Comparison of ENCODE assay signal across 2 cellular contexts in the genomic region with DNA sequence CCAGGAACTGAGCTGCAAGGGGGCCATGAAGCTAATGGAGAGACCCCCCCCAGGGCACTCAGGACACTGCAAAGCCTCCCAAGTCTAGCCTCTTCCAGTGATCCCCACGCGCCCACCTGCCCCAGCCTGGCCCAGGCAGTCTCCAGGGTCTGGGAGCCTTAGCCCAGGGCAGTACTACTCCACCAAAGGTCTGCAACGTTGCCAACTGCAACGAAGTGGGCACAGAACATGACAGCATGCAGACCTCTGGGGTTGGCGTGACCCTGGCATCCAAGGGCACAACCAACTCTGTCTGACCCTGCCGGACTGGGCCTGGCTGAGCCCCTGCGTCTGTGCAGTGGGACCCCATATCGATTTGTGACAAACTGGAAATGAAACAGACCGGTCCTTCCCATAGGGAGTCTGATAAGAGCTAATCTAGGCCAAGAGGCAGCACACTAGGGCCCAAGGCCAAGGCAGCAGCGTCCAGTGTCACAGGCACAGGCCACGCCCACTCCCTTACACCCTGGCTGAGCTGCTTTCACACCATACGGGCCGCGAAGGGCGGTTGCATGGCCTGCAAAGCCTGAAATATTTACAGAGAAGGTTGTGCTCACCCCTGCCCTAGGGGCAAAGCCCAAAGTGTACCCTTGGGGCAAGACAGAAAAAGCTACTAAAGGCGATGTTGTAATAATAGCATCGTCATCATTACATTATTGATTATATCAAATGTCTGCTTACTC.
A peak's percentile ranks its signal among the peaks of the same experiment; 100 is the strongest.
TF ChIP-seq lines count a peak whose summit lies in the region.

No MANE protein-coding gene starts in this region.

TF ChIP-seq in H1, 55 proteins besides CTCF, POLR2A, EP300 and RAD21:
- TF ChIP-seq JUND (IDR thresholded peaks at IDR 0.05; ENCODE audit: low read length) (no peak), GTF2F1 (IDR thresholded peaks at IDR 0.05; ENCODE audit: borderline replicate concordance, low read depth, low read length) (no peak), SP4 (IDR thresholded peaks at IDR 0.05; ENCODE audit: low read length) (no peak), ASH2L (IDR thresholded peaks at IDR 0.05; ENCODE audit: low read length) (no peak), KDM1A (IDR thresholded peaks at IDR 0.05; ENCODE audit: borderline replicate concordance, low read length) (no peak), CBX8 (IDR thresholded peaks at IDR 0.05; ENCODE audit: borderline replicate concordance, low read depth, low read length) (no peak), SUZ12 (IDR thresholded peaks at IDR 0.05; ENCODE audit: low read length) (no peak), PHF8 (conservative IDR thresholded peaks at IDR 0.05; ENCODE audit: low read depth, low read length) (no peak), CREB1 (IDR thresholded peaks at IDR 0.05) (no peak), SIN3A (conservative IDR thresholded peaks at IDR 0.05 in 1 of 2, IDR thresholded peaks at IDR 0.05 in 1 of 2; ENCODE audit: low read depth in 1 of 2, low read length in 2 of 2) (no peak), FOSL1 (IDR thresholded peaks at IDR 0.05; ENCODE audit: insufficient read depth, low read depth, low read length) (no peak), RNF2 (IDR thresholded peaks at IDR 0.05; ENCODE audit: borderline replicate concordance, low read depth, low read length, missing control alignments, poor library complexity, severe bottlenecking) (no peak), POU5F1 (IDR thresholded peaks at IDR 0.05; ENCODE audit: low read depth, low read length) (no peak), YY1 (IDR thresholded peaks at IDR 0.05; ENCODE audit: low read depth, low read length) (no peak), BRCA1 (IDR thresholded peaks at IDR 0.05; ENCODE audit: low read depth, low read length) (no peak), NRF1 (IDR thresholded peaks at IDR 0.05; ENCODE audit: low read depth, low read length) (no peak), GABPA (IDR thresholded peaks at IDR 0.05; ENCODE audit: borderline replicate concordance, insufficient read depth, low read length) (no peak)
- TF ChIP-seq, protein P1, sequence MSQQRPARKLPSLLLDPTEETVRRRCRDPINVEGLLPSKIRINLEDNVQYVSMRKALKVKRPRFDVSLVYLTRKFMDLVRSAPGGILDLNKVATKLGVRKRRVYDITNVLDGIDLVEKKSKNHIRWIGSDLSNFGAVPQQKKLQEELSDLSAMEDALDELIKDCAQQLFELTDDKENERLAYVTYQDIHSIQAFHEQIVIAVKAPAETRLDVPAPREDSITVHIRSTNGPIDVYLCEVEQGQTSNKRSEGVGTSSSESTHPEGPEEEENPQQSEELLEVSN (IDR thresholded peaks at IDR 0.05), result no peak
- TF ChIP-seq, protein P2, sequence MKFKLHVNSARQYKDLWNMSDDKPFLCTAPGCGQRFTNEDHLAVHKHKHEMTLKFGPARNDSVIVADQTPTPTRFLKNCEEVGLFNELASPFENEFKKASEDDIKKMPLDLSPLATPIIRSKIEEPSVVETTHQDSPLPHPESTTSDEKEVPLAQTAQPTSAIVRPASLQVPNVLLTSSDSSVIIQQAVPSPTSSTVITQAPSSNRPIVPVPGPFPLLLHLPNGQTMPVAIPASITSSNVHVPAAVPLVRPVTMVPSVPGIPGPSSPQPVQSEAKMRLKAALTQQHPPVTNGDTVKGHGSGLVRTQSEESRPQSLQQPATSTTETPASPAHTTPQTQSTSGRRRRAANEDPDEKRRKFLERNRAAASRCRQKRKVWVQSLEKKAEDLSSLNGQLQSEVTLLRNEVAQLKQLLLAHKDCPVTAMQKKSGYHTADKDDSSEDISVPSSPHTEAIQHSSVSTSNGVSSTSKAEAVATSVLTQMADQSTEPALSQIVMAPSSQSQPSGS (IDR thresholded peaks at IDR 0.05; ENCODE audit: low read length), result no peak
TF ChIP-seq in H1: peak in this region for 0.

TF ChIP-seq in liver, 16 proteins besides CTCF, POLR2A, EP300 and RAD21:
- TF ChIP-seq FOXA2 (IDR thresholded peaks at IDR 0.05), result peak; percentile 74
- TF ChIP-seq, protein P3, sequence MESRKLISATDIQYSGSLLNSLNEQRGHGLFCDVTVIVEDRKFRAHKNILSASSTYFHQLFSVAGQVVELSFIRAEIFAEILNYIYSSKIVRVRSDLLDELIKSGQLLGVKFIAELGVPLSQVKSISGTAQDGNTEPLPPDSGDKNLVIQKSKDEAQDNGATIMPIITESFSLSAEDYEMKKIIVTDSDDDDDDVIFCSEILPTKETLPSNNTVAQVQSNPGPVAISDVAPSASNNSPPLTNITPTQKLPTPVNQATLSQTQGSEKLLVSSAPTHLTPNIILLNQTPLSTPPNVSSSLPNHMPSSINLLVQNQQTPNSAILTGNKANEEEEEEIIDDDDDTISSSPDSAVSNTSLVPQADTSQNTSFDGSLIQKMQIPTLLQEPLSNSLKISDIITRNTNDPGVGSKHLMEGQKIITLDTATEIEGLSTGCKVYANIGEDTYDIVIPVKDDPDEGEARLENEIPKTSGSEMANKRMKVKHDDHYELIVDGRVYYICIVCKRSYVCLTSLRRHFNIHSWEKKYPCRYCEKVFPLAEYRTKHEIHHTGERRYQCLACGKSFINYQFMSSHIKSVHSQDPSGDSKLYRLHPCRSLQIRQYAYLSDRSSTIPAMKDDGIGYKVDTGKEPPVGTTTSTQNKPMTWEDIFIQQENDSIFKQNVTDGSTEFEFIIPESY (IDR thresholded peaks at IDR 0.05), result no peak
- TF ChIP-seq TAF1 (conservative IDR thresholded peaks at IDR 0.05), result no peak
- TF ChIP-seq RXRA (IDR thresholded peaks at IDR 0.05), result peak; percentile 99
- peak; percentile 98 for TF ChIP-seq SP1 (IDR thresholded peaks at IDR 0.05)
- peak; percentile 99 for TF ChIP-seq HNF4G (IDR thresholded peaks at IDR 0.05)
- no peak for TF ChIP-seq GABPA (IDR thresholded peaks at IDR 0.05 in 1 of 2, conservative IDR thresholded peaks at IDR 0.05 in 1 of 2)
- TF ChIP-seq, protein P4, sequence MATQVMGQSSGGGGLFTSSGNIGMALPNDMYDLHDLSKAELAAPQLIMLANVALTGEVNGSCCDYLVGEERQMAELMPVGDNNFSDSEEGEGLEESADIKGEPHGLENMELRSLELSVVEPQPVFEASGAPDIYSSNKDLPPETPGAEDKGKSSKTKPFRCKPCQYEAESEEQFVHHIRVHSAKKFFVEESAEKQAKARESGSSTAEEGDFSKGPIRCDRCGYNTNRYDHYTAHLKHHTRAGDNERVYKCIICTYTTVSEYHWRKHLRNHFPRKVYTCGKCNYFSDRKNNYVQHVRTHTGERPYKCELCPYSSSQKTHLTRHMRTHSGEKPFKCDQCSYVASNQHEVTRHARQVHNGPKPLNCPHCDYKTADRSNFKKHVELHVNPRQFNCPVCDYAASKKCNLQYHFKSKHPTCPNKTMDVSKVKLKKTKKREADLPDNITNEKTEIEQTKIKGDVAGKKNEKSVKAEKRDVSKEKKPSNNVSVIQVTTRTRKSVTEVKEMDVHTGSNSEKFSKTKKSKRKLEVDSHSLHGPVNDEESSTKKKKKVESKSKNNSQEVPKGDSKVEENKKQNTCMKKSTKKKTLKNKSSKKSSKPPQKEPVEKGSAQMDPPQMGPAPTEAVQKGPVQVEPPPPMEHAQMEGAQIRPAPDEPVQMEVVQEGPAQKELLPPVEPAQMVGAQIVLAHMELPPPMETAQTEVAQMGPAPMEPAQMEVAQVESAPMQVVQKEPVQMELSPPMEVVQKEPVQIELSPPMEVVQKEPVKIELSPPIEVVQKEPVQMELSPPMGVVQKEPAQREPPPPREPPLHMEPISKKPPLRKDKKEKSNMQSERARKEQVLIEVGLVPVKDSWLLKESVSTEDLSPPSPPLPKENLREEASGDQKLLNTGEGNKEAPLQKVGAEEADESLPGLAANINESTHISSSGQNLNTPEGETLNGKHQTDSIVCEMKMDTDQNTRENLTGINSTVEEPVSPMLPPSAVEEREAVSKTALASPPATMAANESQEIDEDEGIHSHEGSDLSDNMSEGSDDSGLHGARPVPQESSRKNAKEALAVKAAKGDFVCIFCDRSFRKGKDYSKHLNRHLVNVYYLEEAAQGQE (IDR thresholded peaks at IDR 0.05), result peak; percentile 31
- TF ChIP-seq FOXA1 (IDR thresholded peaks at IDR 0.05), result peak; percentile 67
- peak; percentile 94 for TF ChIP-seq NR2F2 (IDR thresholded peaks at IDR 0.05)
- TF ChIP-seq EGR1 (IDR thresholded peaks at IDR 0.05; ENCODE audit: low read depth in 2 of 2), result peak in 1 of 2 donors; percentile 78
- TF ChIP-seq, protein P5, sequence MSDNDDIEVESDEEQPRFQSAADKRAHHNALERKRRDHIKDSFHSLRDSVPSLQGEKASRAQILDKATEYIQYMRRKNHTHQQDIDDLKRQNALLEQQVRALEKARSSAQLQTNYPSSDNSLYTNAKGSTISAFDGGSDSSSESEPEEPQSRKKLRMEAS (IDR thresholded peaks at IDR 0.05), result no peak
- TF ChIP-seq HNF4A (conservative IDR thresholded peaks at IDR 0.05), result peak; percentile 100
- peak; percentile 94 to 97 for TF ChIP-seq JUND (IDR thresholded peaks at IDR 0.05)
- TF ChIP-seq YY1 (IDR thresholded peaks at IDR 0.05), result no peak
